ENCODE assay signal across 25 cellular contexts in the genomic region with DNA sequence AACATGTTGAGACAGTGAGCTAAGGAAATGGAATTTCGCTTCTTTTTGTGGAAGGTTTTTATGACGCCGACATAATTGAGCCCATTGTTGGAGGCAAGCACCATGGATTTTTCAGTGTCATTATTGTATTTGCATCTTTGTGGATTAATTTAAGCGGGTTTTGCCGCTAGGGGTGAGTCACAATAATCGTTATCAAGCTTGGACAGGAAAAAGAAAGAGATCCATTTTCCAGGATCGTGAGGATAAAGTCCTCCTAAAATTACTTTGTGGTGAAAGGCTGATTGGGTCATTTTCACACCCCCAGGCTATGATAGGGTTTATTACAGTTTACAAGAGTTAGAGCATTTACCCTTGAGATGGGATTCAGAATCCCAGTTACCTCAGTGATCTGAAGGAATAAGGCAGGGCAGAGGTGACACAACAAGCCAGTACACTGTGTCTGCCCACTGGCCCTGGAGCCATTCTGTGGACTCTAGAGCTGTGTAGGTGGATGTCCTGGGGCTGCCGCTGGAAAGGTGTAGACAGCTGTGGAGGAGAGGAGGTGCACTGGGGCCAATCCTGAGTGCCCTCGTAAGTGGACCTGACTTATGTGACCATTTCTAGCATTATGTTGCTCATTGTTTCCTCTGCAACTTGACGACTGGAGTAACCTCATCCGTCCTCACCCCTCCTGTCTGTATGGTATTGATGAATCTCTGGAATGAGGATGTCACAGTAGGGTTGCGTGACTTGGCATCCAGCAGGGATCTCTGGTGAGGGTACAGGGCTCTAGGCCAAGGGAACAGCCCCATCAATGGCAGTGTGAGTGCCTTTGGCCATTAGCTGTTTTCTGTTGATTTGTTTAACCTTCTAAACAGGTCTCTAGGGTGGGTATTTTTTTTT.
A peak's percentile ranks its signal among the peaks of the same experiment; 100 is the strongest.
DNase-seq lines count a peak whose midpoint lies in the region; ATAC-seq, FAIRE-seq and TF ChIP-seq lines count a peak whose summit lies in the region.
"Had no signal": no experiment of that assay in that cellular context is flagged by ENCODE, and none has a peak within 500 bp of the region (broad histone marks: within the 10 kb centered on the region; RNA-seq: fewer than 3 reads in every experiment).

No MANE protein-coding gene starts in this region.

- no peaks in the 10 kb centered on the region for H3K4me1 Mint-ChIP-seq in astrocyte (ENCODE audit: low read depth, unreplicated experiment)
- H3K4me1 Mint-ChIP-seq in effector memory CD8-positive, alpha-beta T cell (ENCODE audit: low read depth in 2 of 2) = no peaks in the 10 kb centered on the region
- H3K4me1 Mint-ChIP-seq: memory B cell; naive thymus-derived CD8-positive, alpha-beta T cell; T-cell had no signal

- H3K4me3 Mint-ChIP-seq in astrocyte (ENCODE audit: unreplicated experiment) = no peak overlapping the region
- H3K4me3 Mint-ChIP-seq in effector memory CD8-positive, alpha-beta T cell = no peak overlapping the region
- H3K4me3 Mint-ChIP-seq: GM23338; memory B cell; naive thymus-derived CD8-positive, alpha-beta T cell; T-cell had no signal

- ATAC-seq in GM19463 (IDR thresholded peaks at IDR 0.05; ENCODE audit: unreplicated experiment) (no peak), GM19023 (IDR thresholded peaks at IDR 0.05; ENCODE audit: unreplicated experiment) (no peak)
- ATAC-seq in effector memory CD8-positive, alpha-beta T cell (replicated peaks) = no peak
- ATAC-seq: GM23338; naive thymus-derived CD8-positive, alpha-beta T cell; T-cell had no signal

- H3K27ac Mint-ChIP-seq in astrocyte (ENCODE audit: unreplicated experiment) = no peak overlapping the region
- no peak overlapping the region for H3K27ac Mint-ChIP-seq in effector memory CD8-positive, alpha-beta T cell
- H3K27ac Mint-ChIP-seq: GM23338; memory B cell; naive thymus-derived CD8-positive, alpha-beta T cell; T-cell had no signal

- H3K27me3 Mint-ChIP-seq in astrocyte (ENCODE audit: low read depth, unreplicated experiment) = no peaks in the 10 kb centered on the region
- no peaks in the 10 kb centered on the region for H3K27me3 Mint-ChIP-seq in effector memory CD8-positive, alpha-beta T cell
- H3K27me3 Mint-ChIP-seq: memory B cell, T-cell had no signal

- H3K79me2 ChIP-seq in astrocyte (ENCODE audit: insufficient read depth, low read length) = no peaks in the 10 kb centered on the region
- H3K79me2 ChIP-seq: parathyroid adenoma had no signal

- H3K9me3 Mint-ChIP-seq in astrocyte (ENCODE audit: unreplicated experiment) = no peaks in the 10 kb centered on the region
- H3K9me3 Mint-ChIP-seq in effector memory CD8-positive, alpha-beta T cell = peaks cover 7 to 16% of the 10 kb centered on the region in 2 donors
- H3K9me3 Mint-ChIP-seq: memory B cell had no signal

- no peak for FAIRE-seq in astrocyte (lab: Jason Lieb, UNC)
- FAIRE-seq: kidney had no signal

- H2AFZ ChIP-seq in astrocyte (ENCODE audit: low read depth, low read length) = no peak overlapping the region
- H2AFZ ChIP-seq: GM23338, parathyroid adenoma had no signal

- no peaks in the 10 kb centered on the region for H3K36me3 ChIP-seq in astrocyte (ENCODE audit: insufficient read depth, low read length)
- H3K36me3 ChIP-seq: adrenal gland, thyroid gland had no signal

- DNase-seq in Daoy (ENCODE audit: low read depth) = peak; percentile 72
- peak; percentile 61 for DNase-seq in NCI-H2029 treated with DMSO at 0.1 percent for 48 hours (lab: John Stamatoyannopoulos, UW)
- DNase-seq in astrocyte (ENCODE audit: low read depth) = peak; percentile 8
- peak; percentile 9 for DNase-seq in kidney tubule cell (ENCODE audit: low spot score)
- DNase-seq in effector memory CD8-positive, alpha-beta T cell = no peak
- DNase-seq in cerebellum (ENCODE audit: low spot score) = no peak
- DNase-seq: activated CD8-positive, alpha-beta memory T cell treated with anti-CD3 and anti-CD28 coated beads, Interleukin-2, amount 50 U/mL, for 48 hours; activated gamma-delta T cell; adrenal gland; effector CD8-positive, alpha-beta T cell; hippocampal formation; kidney; naive thymus-derived CD8-positive, alpha-beta T cell; NCI-H187; NCI-H524; SHP77; stimulated activated CD4-positive, alpha-beta T cell treated with anti-CD3 and anti-CD28 coated beads, Interleukin-1b, Interleukin-23, amount 100 ng/mL, for 48 hours; stimulated activated naive CD4-positive, alpha-beta T cell treated with Interleukin-2 at 50 U/mL for 16 hours; T-cell; thyroid gland had no signal

- H3K27me3 ChIP-seq in astrocyte (ENCODE audit: insufficient read depth, low read length) = no peaks in the 10 kb centered on the region
- H3K27me3 ChIP-seq: adrenal gland, thyroid gland had no signal

- no peaks in the 10 kb centered on the region for H4K20me1 ChIP-seq in astrocyte (ENCODE audit: insufficient read depth, low read length)

- no peak for TF ChIP-seq CTCF in astrocyte (IDR thresholded peaks at IDR 0.05; ENCODE audit: insufficient read depth, low read depth, low read length)

- no peaks in the 10 kb centered on the region for H3K36me3 Mint-ChIP-seq in astrocyte (ENCODE audit: low read depth, unreplicated experiment)
- no peaks in the 10 kb centered on the region for H3K36me3 Mint-ChIP-seq in effector memory CD8-positive, alpha-beta T cell (ENCODE audit: insufficient read depth)
- H3K36me3 Mint-ChIP-seq: memory B cell; naive thymus-derived CD8-positive, alpha-beta T cell; T-cell had no signal

- H3K4me2 ChIP-seq in astrocyte (ENCODE audit: low read length) = no peak overlapping the region
- H3K4me2 ChIP-seq: GM23338 had no signal

- H3K4me1 ChIP-seq in astrocyte (ENCODE audit: insufficient read depth, low read length) = no peaks in the 10 kb centered on the region
- H3K4me1 ChIP-seq: adrenal gland, parathyroid adenoma had no signal

- no peak overlapping the region for H3K4me3 ChIP-seq in astrocyte (ENCODE audit: insufficient read depth, low read depth, low read length)
- H3K4me3 ChIP-seq: adrenal gland, GM23338, thyroid gland had no signal

- H3K27ac ChIP-seq in astrocyte (ENCODE audit: low read depth, low read length) = no peak overlapping the region
- H3K27ac ChIP-seq: adrenal gland, parathyroid adenoma, thyroid gland had no signal

- no peaks in the 10 kb centered on the region for H3K9me3 ChIP-seq in astrocyte (ENCODE audit: insufficient read depth, low read depth, low read length)
- H3K9me3 ChIP-seq: adrenal gland, thyroid gland had no signal

- no peak overlapping the region for H3K9ac ChIP-seq in astrocyte (ENCODE audit: low read length)
- H3K9ac ChIP-seq: parathyroid adenoma had no signal

Comparison
In these comparisons a context has a peak if more than half of its experiments do, and no peak if none do; other contexts are left out.
1. DNase-seq: peak in Daoy (single experiment), NCI-H2029 treated with DMSO at 0.1 percent for 48 hours (single experiment), astrocyte (single experiment) and kidney tubule cell (single experiment); none in effector memory CD8-positive, alpha-beta T cell (0 of 3) and cerebellum (single experiment).